In genomic region chr11:24687748-24688147, GRCh38 we compare ENCODE assay signal across 20 cellular contexts.
DNase-seq lines count a peak whose midpoint lies in the region; ATAC-seq, FAIRE-seq and TF ChIP-seq lines count a peak whose summit lies in the region.
"Had no signal": no experiment of that assay in that cellular context is flagged by ENCODE, and none has a peak within 500 bp of the region (broad histone marks: within the 10 kb centered on the region; RNA-seq: fewer than 3 reads in every experiment).

No MANE protein-coding gene starts in this region.

- no peak overlapping the region for H3K14ac ChIP-seq in H9 (ENCODE audit: insufficient read depth, low read length)

- H3K9me3 Mint-ChIP-seq in H9: no peaks in the 10 kb centered on the region

- H3K4ac ChIP-seq in H9 (ENCODE audit: low read depth, low read length): no peak overlapping the region

- H4K5ac ChIP-seq in H9 (ENCODE audit: insufficient read length, low read depth, low read length): no peak overlapping the region

- no peaks in the 10 kb centered on the region for H3K79me1 ChIP-seq in H9 (ENCODE audit: insufficient read depth, low read depth, low read length, poor library complexity, severe bottlenecking)

- no peak overlapping the region for H2BK15ac ChIP-seq in H9 (ENCODE audit: low read depth, low read length)

- peak overlapping the region in 2 of 3 experiments; percentile 45 to 91; a peak in 3 of 7 replicates for H3K27ac Mint-ChIP-seq in H9
- H3K27ac Mint-ChIP-seq: B cell; CD4-positive, CD25-positive, alpha-beta regulatory T cell; CD8-positive, alpha-beta memory T cell had no signal

- no peaks in the 10 kb centered on the region for H3K36me3 Mint-ChIP-seq in H9 (ENCODE audit: insufficient read depth in 1 of 3, low read depth in 3 of 3)
- H3K36me3 Mint-ChIP-seq: CD4-positive, CD25-positive, alpha-beta regulatory T cell; CD8-positive, alpha-beta memory T cell had no signal

- H2BK5ac ChIP-seq in H9 (ENCODE audit: insufficient read length, low read length): no peak overlapping the region

- no CpG with 5 or more reads among the region's 1 CpG for whole genome bisulfite sequencing in H9 (ENCODE audit: extremely low coverage, insufficient read length, low lambda C conversion rate)

- H4K8ac ChIP-seq in H9 (replicated peaks; ENCODE audit: insufficient read length, low read depth, low read length): no peak overlapping the region

- H2AK5ac ChIP-seq in H9 (ENCODE audit: insufficient read length, low read length): no peak overlapping the region

- H3K4me3 ChIP-seq in A673 (ENCODE audit: low read depth, low read length, poor library complexity, severe bottlenecking) (no peak overlapping the region), bronchial epithelial cell (ENCODE audit: low read depth, low read length) (no peak overlapping the region)
- H3K4me3 ChIP-seq: GM23248 had no signal

- no peak for ATAC-seq in GM19397 (IDR thresholded peaks at IDR 0.05; ENCODE audit: unreplicated experiment)

- H3K23ac ChIP-seq in H9 (ENCODE audit: insufficient read length, low read depth, low read length): no peak overlapping the region

- no peak overlapping the region for H3K4me2 ChIP-seq in H9 (ENCODE audit: insufficient read depth, insufficient read length, low read length)

- POLR2A ChIA-PET in A673 (lab: Charles Lee; ENCODE audit: low non-redundant PET): no interaction called here

- H3K4me1 ChIP-seq in A673 (ENCODE audit: insufficient read depth, low read length, poor library complexity, severe bottlenecking) (peaks cover 3% of the 10 kb centered on the region), H9 (ENCODE audit: insufficient read depth, low read length) (no peaks in the 10 kb centered on the region)

- H3K27me3 ChIP-seq in A673 (replicated peaks; ENCODE audit: insufficient read depth, low read depth, low read length, poor library complexity) (no peaks in the 10 kb centered on the region), H9 (ENCODE audit: insufficient read depth, low read length) (no peaks in the 10 kb centered on the region), bronchial epithelial cell (ENCODE audit: control insufficient read depth, insufficient read depth, low read length) (no peaks in the 10 kb centered on the region)

- no TSS peak for BruUV-seq in A673 (replicated peaks; lab: Mats Ljungman, UMichigan)

- CTCF ChIA-PET in A673 (lab: Charles Lee): no interaction called here

- H3K4me1 Mint-ChIP-seq in H9: peaks cover 35 to 52% of the 10 kb centered on the region in 2 experiments
- H3K4me1 Mint-ChIP-seq: B cell; CD4-positive, CD25-positive, alpha-beta regulatory T cell; CD8-positive, alpha-beta memory T cell had no signal

- H3K56ac ChIP-seq in H9 (ENCODE audit: insufficient read length, low read depth, low read length): no peak overlapping the region

- H2BK120ac ChIP-seq in H9 (ENCODE audit: low read depth, low read length, poor library complexity, severe bottlenecking): no peak overlapping the region

- H3K79me2 ChIP-seq in H9 (ENCODE audit: insufficient read depth, low read length): no peaks in the 10 kb centered on the region

- H3K23me2 ChIP-seq in H9 (ENCODE audit: insufficient read length, low read depth, low read length, poor library complexity, severe bottlenecking): no peaks in the 10 kb centered on the region

- intact Hi-C loops in A673 (cut with micrococcal nuclease; ENCODE audit: unreplicated experiment): no loop called here

- H3K36me3 ChIP-seq in A673 (ENCODE audit: insufficient read depth, low read length, poor library complexity, severe bottlenecking) (no peaks in the 10 kb centered on the region), bronchial epithelial cell (ENCODE audit: control insufficient read depth, insufficient read depth, low read length) (no peaks in the 10 kb centered on the region)

- TF ChIP-seq CTCF in A673 (conservative IDR thresholded peaks at IDR 0.05; ENCODE audit: low read depth, low read length) (no peak), H9 (conservative IDR thresholded peaks at IDR 0.05) (no peak), bronchial epithelial cell (IDR thresholded peaks at IDR 0.05; ENCODE audit: insufficient read depth, low read length, severe bottlenecking) (no peak)

- H2AFZ ChIP-seq in H9 (ENCODE audit: low read length): no peak overlapping the region
- H2AFZ ChIP-seq: GM23248 had no signal

- H4K91ac ChIP-seq in H9 (ENCODE audit: insufficient read length, low read depth, low read length): no peak overlapping the region

- no peak overlapping the region for H2BK12ac ChIP-seq in H9 (ENCODE audit: insufficient read length, low read depth, low read length)

- H3T11ph ChIP-seq in H9 (ENCODE audit: low read length): no peak overlapping the region

- no peak overlapping the region for H3K4me3 Mint-ChIP-seq in H9
- H3K4me3 Mint-ChIP-seq: B cell; CD4-positive, CD25-positive, alpha-beta regulatory T cell; CD8-positive, alpha-beta memory T cell had no signal

- H3K27ac ChIP-seq in A673 (ENCODE audit: low read depth, low read length, poor library complexity, severe bottlenecking): no peak overlapping the region
- H3K27ac ChIP-seq in H9 (ENCODE audit: insufficient read length, low read depth, low read length): no peak overlapping the region
- H3K27ac ChIP-seq: GM23248, HL-60 had no signal

- H3K9me3 ChIP-seq in A673 (ENCODE audit: low read depth, low read length, poor library complexity, severe bottlenecking) (no peaks in the 10 kb centered on the region), H9 (ENCODE audit: control insufficient read depth, low read depth, low read length) (no peaks in the 10 kb centered on the region)

- no peak overlapping the region for H3K18ac ChIP-seq in H9 (ENCODE audit: insufficient read length, low read depth, low read length)

- H2BK20ac ChIP-seq in H9 (ENCODE audit: low read depth, low read length, poor library complexity, severe bottlenecking): no peak overlapping the region

- no peak for FAIRE-seq in bronchial epithelial cell (lab: Jason Lieb, UNC)
- FAIRE-seq: G401.6, GM12891, GM19239 had no signal

- H3K27me3 Mint-ChIP-seq in H9 (ENCODE audit: low read depth): no peaks in the 10 kb centered on the region
- H3K27me3 Mint-ChIP-seq: B cell; CD4-positive, CD25-positive, alpha-beta regulatory T cell; CD8-positive, alpha-beta memory T cell had no signal

- no peaks in the 10 kb centered on the region for H4K20me1 ChIP-seq in H9 (ENCODE audit: control insufficient read depth, insufficient read depth, insufficient read length)

- DNase-seq in A673 (ENCODE audit: low spot score) (peak; percentile 30), H9 (no peak), bronchial epithelial cell (ENCODE audit: low read depth) (peak; percentile 8), medulla oblongata (ENCODE audit: extremely low spot score) (peak; percentile 23), ecto neural progenitor cell (ENCODE audit: low spot score) (no peak), SIG-M5 treated with dmso at 0.1 percent for 504 hours (lab: John Stamatoyannopoulos, UW; ENCODE audit: unreplicated experiment) (no peak)
- DNase-seq: 8988T; CD4-positive, CD25-positive, alpha-beta regulatory T cell; CD8-positive, alpha-beta memory T cell; COR-L47; DMS 273 treated with DMSO at 0.1 percent for 48 hours; DMS53; GM23248; HCEC 1CT had no signal

- H3K9ac ChIP-seq in H9 (ENCODE audit: extremely low read depth, insufficient read length, low read length): no peak overlapping the region
- H3K9ac ChIP-seq: GM23248 had no signal

Comparison
In these comparisons a context has a peak if more than half of its experiments do, and no peak if none do; other contexts are left out.
1. DNase-seq: peak in A673 (single experiment), bronchial epithelial cell (single experiment) and medulla oblongata (single experiment); none in H9 (single experiment), ecto neural progenitor cell (single experiment) and SIG-M5 treated with dmso at 0.1 percent for 504 hours (single experiment).